Comparison of ENCODE assay signal across 15 cellular contexts in the genomic region with DNA sequence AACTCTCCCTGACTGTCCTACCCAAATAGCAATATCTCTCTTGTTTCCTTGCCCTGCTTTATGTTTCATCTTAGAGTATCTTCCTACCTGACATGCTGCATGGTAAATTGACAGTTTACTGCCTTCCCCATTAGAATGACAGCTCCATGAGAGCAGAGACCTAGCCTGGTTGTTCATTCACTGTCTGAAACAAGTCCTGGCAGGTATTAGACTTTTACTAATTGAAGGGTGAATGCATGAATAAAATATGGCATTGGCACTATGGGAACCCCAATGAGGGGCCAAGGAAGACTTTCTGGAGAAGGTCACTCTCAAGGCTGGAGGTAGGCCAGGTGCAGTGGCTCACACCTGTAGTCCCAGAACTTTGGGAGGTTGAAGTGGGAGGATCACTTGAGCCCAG.
"Had no signal": no experiment of that assay in that cellular context is flagged by ENCODE, and none has a peak within 500 bp of the region (broad histone marks: within the 10 kb centered on the region; RNA-seq: fewer than 3 reads in every experiment).

No MANE protein-coding gene starts in this region.

- H3K9me3 ChIP-seq: adrenal gland, gastrocnemius medialis, tibial artery, vagina had no signal

- H3K27ac Mint-ChIP-seq: activated CD8-positive, alpha-beta T cell treated with anti-CD3 and anti-CD28 coated beads, Interleukin-2, amount 10 ng/mL, durations not matched to agents 7 days and 5 days had no signal

- ATAC-seq: activated CD8-positive, alpha-beta T cell treated with anti-CD3 and anti-CD28 coated beads, Interleukin-2, amount 10 ng/mL, durations not matched to agents 7 days and 5 days; gastrocnemius medialis had no signal

- H3K4me3 Mint-ChIP-seq: activated CD8-positive, alpha-beta T cell treated with anti-CD3 and anti-CD28 coated beads, Interleukin-2, amount 10 ng/mL, durations not matched to agents 7 days and 5 days had no signal

- H3K27me3 ChIP-seq: adrenal gland, gastrocnemius medialis, tibial artery, vagina had no signal

- H3K4me3 ChIP-seq: adrenal gland, coronary artery, gastrocnemius medialis, left ventricle myocardium inferior, tibial artery, vagina had no signal

- DNase-seq: activated CD8-positive, alpha-beta memory T cell treated with anti-CD3 and anti-CD28 coated beads, Interleukin-2, amount 50 U/mL, for 48 hours; activated CD8-positive, alpha-beta T cell treated with anti-CD3 and anti-CD28 coated beads, Interleukin-2, amount 10 ng/mL, durations not matched to agents 7 days and 5 days; activated naive CD4-positive, alpha-beta T cell treated with Interleukin-2 at 50 U/mL for 16 hours; central memory CD4-positive, alpha-beta T cell; effector CD4-positive, alpha-beta T cell; gastrocnemius medialis; kidney; left ventricle myocardium inferior; retina; tibial artery had no signal

- FAIRE-seq: endothelial cell of umbilical vein, kidney, small intestine had no signal
